1 cellular context compared by ENCODE assay signal in genomic region chr4:119299221-119300071, GRCh38.
A peak's percentile ranks its signal among the peaks of the same experiment; 100 is the strongest.
TF ChIP-seq lines count a peak whose summit lies in the region.

No MANE protein-coding gene starts in this region.

TF ChIP-seq in HepG2, 621 proteins besides CTCF, POLR2A, EP300 and RAD21 (continued from another document and continues in another):
- TF ChIP-seq SAFB2 (CRISPR knock-in tag; IDR thresholded peaks at IDR 0.05; ENCODE audit: borderline replicate concordance, low read depth) = peak; percentile 74; the same call in 1 of the 2 replicates
- TF ChIP-seq ZNF263 (CRISPR knock-in tag; IDR thresholded peaks at IDR 0.05) = no peak
- TF ChIP-seq ZSCAN21 (CRISPR knock-in tag; IDR thresholded peaks at IDR 0.05; ENCODE audit: borderline replicate concordance) = no peak
- TF ChIP-seq, protein P1, sequence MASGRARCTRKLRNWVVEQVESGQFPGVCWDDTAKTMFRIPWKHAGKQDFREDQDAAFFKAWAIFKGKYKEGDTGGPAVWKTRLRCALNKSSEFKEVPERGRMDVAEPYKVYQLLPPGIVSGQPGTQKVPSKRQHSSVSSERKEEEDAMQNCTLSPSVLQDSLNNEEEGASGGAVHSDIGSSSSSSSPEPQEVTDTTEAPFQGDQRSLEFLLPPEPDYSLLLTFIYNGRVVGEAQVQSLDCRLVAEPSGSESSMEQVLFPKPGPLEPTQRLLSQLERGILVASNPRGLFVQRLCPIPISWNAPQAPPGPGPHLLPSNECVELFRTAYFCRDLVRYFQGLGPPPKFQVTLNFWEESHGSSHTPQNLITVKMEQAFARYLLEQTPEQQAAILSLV (CRISPR knock-in tag; IDR thresholded peaks at IDR 0.05; ENCODE audit: borderline replicate concordance) = no peak
- no peak for TF ChIP-seq ZNF788 (CRISPR knock-in tag; IDR thresholded peaks at IDR 0.05; ENCODE audit: borderline replicate concordance)
- TF ChIP-seq BCLAF1 (IDR thresholded peaks at IDR 0.05) = no peak
- TF ChIP-seq FOXP4 (CRISPR knock-in tag; IDR thresholded peaks at IDR 0.05) = no peak
- no peak for TF ChIP-seq FOXO1 (CRISPR knock-in tag; IDR thresholded peaks at IDR 0.05)
- TF ChIP-seq GABPA (IDR thresholded peaks at IDR 0.05; ENCODE audit: low read depth, low read length) = no peak
- TF ChIP-seq GABPA (CRISPR knock-in tag; IDR thresholded peaks at IDR 0.05; ENCODE audit: low read depth) = peak; percentile 18; the same call in 1 of the 2 replicates
- TF ChIP-seq ZNF781 (CRISPR knock-in tag; IDR thresholded peaks at IDR 0.05; ENCODE audit: borderline replicate concordance, not compliant biosample characterization) = no peak
- peak; percentile 70; the same call in 1 of the 2 replicates for TF ChIP-seq REPIN1 (CRISPR knock-in tag; IDR thresholded peaks at IDR 0.05; ENCODE audit: borderline replicate concordance, low read depth)
- TF ChIP-seq SAP130 (CRISPR knock-in tag; IDR thresholded peaks at IDR 0.05; ENCODE audit: low read depth) = peak; percentile 57; the same call in 1 of the 2 replicates
- TF ChIP-seq ZNF224 (CRISPR knock-in tag; IDR thresholded peaks at IDR 0.05) = no peak
- no peak for TF ChIP-seq ATF4 (CRISPR knock-in tag; IDR thresholded peaks at IDR 0.05)
- TF ChIP-seq ZMYM4 (CRISPR knock-in tag; IDR thresholded peaks at IDR 0.05) = peak; percentile 24; the same call in 1 of the 2 replicates
- TF ChIP-seq, protein P2, sequence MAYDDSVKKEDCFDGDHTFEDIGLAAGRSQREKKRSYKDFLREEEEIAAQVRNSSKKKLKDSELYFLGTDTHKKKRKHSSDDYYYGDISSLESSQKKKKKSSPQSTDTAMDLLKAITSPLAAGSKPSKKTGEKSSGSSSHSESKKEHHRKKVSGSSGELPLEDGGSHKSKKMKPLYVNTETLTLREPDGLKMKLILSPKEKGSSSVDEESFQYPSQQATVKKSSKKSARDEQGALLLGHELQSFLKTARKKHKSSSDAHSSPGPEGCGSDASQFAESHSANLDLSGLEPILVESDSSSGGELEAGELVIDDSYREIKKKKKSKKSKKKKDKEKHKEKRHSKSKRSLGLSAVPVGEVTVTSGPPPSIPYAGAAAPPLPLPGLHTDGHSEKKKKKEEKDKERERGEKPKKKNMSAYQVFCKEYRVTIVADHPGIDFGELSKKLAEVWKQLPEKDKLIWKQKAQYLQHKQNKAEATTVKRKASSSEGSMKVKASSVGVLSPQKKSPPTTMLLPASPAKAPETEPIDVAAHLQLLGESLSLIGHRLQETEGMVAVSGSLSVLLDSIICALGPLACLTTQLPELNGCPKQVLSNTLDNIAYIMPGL (CRISPR knock-in tag; IDR thresholded peaks at IDR 0.05; ENCODE audit: borderline replicate concordance in 1 of 2, low read depth in 1 of 2) = peak in 1 of 2 experiments; percentile 22; a peak in 2 of 4 replicates
- TF ChIP-seq ZC3H4 (CRISPR knock-in tag; IDR thresholded peaks at IDR 0.05; ENCODE audit: borderline replicate concordance) = no peak
- TF ChIP-seq TARDBP (CRISPR knock-in tag; IDR thresholded peaks at IDR 0.05) = peak; percentile 61
- no peak for TF ChIP-seq GTF3A (CRISPR knock-in tag; conservative IDR thresholded peaks at IDR 0.05)
- 0 out of 2 replicates have a peak, but pooled peaks have one; percentile 51 for TF ChIP-seq MYPOP (CRISPR knock-in tag; IDR thresholded peaks at IDR 0.05)
- TF ChIP-seq ZNF768 (CRISPR knock-in tag; IDR thresholded peaks at IDR 0.05) = no peak
- TF ChIP-seq, protein P3, sequence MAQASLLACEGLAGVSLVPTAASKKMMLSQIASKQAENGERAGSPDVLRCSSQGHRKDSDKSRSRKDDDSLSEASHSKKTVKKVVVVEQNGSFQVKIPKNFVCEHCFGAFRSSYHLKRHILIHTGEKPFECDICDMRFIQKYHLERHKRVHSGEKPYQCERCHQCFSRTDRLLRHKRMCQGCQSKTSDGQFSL (CRISPR knock-in tag; IDR thresholded peaks at IDR 0.05) = no peak
- TF ChIP-seq HNF4A (CRISPR knock-in tag; IDR thresholded peaks at IDR 0.05) = peak; percentile 82
- no peak for TF ChIP-seq PPARG (CRISPR knock-in tag; conservative IDR thresholded peaks at IDR 0.05)
- no peak for TF ChIP-seq ZBTB14 (CRISPR knock-in tag; IDR thresholded peaks at IDR 0.05)
- 0 out of 2 replicates have a peak, but pooled peaks have one; percentile 37 for TF ChIP-seq KAT7 (CRISPR knock-in tag; IDR thresholded peaks at IDR 0.05; ENCODE audit: borderline replicate concordance)
- peak; percentile 97 for TF ChIP-seq ZNF652 (CRISPR knock-in tag; IDR thresholded peaks at IDR 0.05; ENCODE audit: borderline replicate concordance, low read depth)
- TF ChIP-seq MED1 (CRISPR knock-in tag; IDR thresholded peaks at IDR 0.05) = no peak
- no peak for TF ChIP-seq NR3C1 (CRISPR knock-in tag; IDR thresholded peaks at IDR 0.05)
- TF ChIP-seq ZBED4 (CRISPR knock-in tag; IDR thresholded peaks at IDR 0.05; ENCODE audit: borderline replicate concordance) = no peak
- no peak for TF ChIP-seq ZSCAN22 (CRISPR knock-in tag; IDR thresholded peaks at IDR 0.05)
- no peak for TF ChIP-seq NR0B2 (CRISPR knock-in tag; IDR thresholded peaks at IDR 0.05)
- TF ChIP-seq RXRB (CRISPR knock-in tag; IDR thresholded peaks at IDR 0.05; ENCODE audit: borderline replicate concordance) = peak; percentile 38; the same call in 1 of the 2 replicates
- no peak for TF ChIP-seq ZNF382 (CRISPR knock-in tag; IDR thresholded peaks at IDR 0.05; ENCODE audit: borderline replicate concordance)
- 0 out of 2 replicates have a peak, but pooled peaks have one; percentile 21 for TF ChIP-seq ZNF614 (CRISPR knock-in tag; IDR thresholded peaks at IDR 0.05; ENCODE audit: borderline replicate concordance)
- no peak for TF ChIP-seq ZFP36L2 (CRISPR knock-in tag; IDR thresholded peaks at IDR 0.05)
- peak; percentile 28; the same call in 1 of the 2 replicates for TF ChIP-seq PAF1 (CRISPR knock-in tag; IDR thresholded peaks at IDR 0.05)
- no peak for TF ChIP-seq HINFP (CRISPR knock-in tag; IDR thresholded peaks at IDR 0.05; ENCODE audit: low read depth)
- TF ChIP-seq SIN3A (IDR thresholded peaks at IDR 0.05; ENCODE audit: borderline replicate concordance, low read depth, low read length) = 0 out of 2 replicates have a peak, but pooled peaks have one; percentile 32
- TF ChIP-seq ATF1 (CRISPR knock-in tag; IDR thresholded peaks at IDR 0.05) = no peak
- TF ChIP-seq SIN3B (IDR thresholded peaks at IDR 0.05; ENCODE audit: low read length) = no peak
- no peak; the same call in 1 of the 2 replicates for TF ChIP-seq ZNF792 (CRISPR knock-in tag; IDR thresholded peaks at IDR 0.05)
- no peak for TF ChIP-seq REXO4 (CRISPR knock-in tag; IDR thresholded peaks at IDR 0.05; ENCODE audit: borderline replicate concordance)
- no peak for TF ChIP-seq IRF1 (CRISPR knock-in tag; IDR thresholded peaks at IDR 0.05; ENCODE audit: low read depth)
- no peak for TF ChIP-seq RFXANK (CRISPR knock-in tag; IDR thresholded peaks at IDR 0.05)
